Comparison of ENCODE assay signal across 1 cellular context in genomic region chr1:62386351-62387121, GRCh38.
A peak's percentile ranks its signal among the peaks of the same experiment; 100 is the strongest.
TF ChIP-seq lines count a peak whose summit lies in the region.

No MANE protein-coding gene starts in this region.

TF ChIP-seq in HepG2, 621 proteins besides CTCF, POLR2A, EP300 and RAD21 (continued from another document and continues in another):
- TF ChIP-seq ZNF577 (CRISPR knock-in tag; IDR thresholded peaks at IDR 0.05; ENCODE audit: borderline replicate concordance, low read depth) (no peak), ZFP91 (CRISPR knock-in tag; IDR thresholded peaks at IDR 0.05; ENCODE audit: borderline replicate concordance) (peak; percentile 62; the same call in 1 of the 2 replicates), TCF7 (IDR thresholded peaks at IDR 0.05; ENCODE audit: low read depth) (peak; percentile 84), FOSL1 (CRISPR knock-in tag; IDR thresholded peaks at IDR 0.05; ENCODE audit: borderline replicate concordance) (no peak), ZNF891 (CRISPR knock-in tag; IDR thresholded peaks at IDR 0.05) (no peak), SNAPC4 (CRISPR knock-in tag; IDR thresholded peaks at IDR 0.05) (no peak), CREB3 (CRISPR knock-in tag; IDR thresholded peaks at IDR 0.05) (no peak), ZNF768 (CRISPR knock-in tag; IDR thresholded peaks at IDR 0.05) (no peak), ZNF335 (CRISPR knock-in tag; IDR thresholded peaks at IDR 0.05) (no peak), FOXJ3 (CRISPR knock-in tag; IDR thresholded peaks at IDR 0.05; ENCODE audit: borderline replicate concordance) (peak; percentile 39; the same call in 1 of the 2 replicates), ZSCAN20 (CRISPR knock-in tag; IDR thresholded peaks at IDR 0.05; ENCODE audit: borderline replicate concordance) (no peak), GFI1 (CRISPR knock-in tag; IDR thresholded peaks at IDR 0.05; ENCODE audit: borderline replicate concordance) (peak; percentile 71; the same call in 1 of the 2 replicates), FOXO1 (CRISPR knock-in tag; IDR thresholded peaks at IDR 0.05) (0 out of 2 replicates have a peak, but pooled peaks have one; percentile 17), FOXA3 (CRISPR knock-in tag; IDR thresholded peaks at IDR 0.05) (peak; percentile 31; the same call in 1 of the 2 replicates), TCF7L2 (IDR thresholded peaks at IDR 0.05; ENCODE audit: low read depth, low read length) (peak; percentile 80), MED13 (CRISPR knock-in tag; IDR thresholded peaks at IDR 0.05) (no peak), NCOA5 (CRISPR knock-in tag; IDR thresholded peaks at IDR 0.05) (no peak), ZNF431 (CRISPR knock-in tag; IDR thresholded peaks at IDR 0.05; ENCODE audit: borderline replicate concordance, low read depth) (no peak), ZNF513 (CRISPR knock-in tag; conservative IDR thresholded peaks at IDR 0.05) (no peak), ZFAT (CRISPR knock-in tag; conservative IDR thresholded peaks at IDR 0.05) (no peak), NR2F6 (IDR thresholded peaks at IDR 0.05) (no peak), NR2F6 (CRISPR knock-in tag; IDR thresholded peaks at IDR 0.05) (no peak), ZNF652 (CRISPR knock-in tag; IDR thresholded peaks at IDR 0.05; ENCODE audit: borderline replicate concordance, low read depth) (0 out of 2 replicates have a peak, but pooled peaks have one; percentile 24), ATF4 (CRISPR knock-in tag; IDR thresholded peaks at IDR 0.05) (peak in 1 of 2 experiments; percentile 41; a peak in 1 of 4 replicates), CREB1 (IDR thresholded peaks at IDR 0.05) (no peak), CREB1 (CRISPR knock-in tag; IDR thresholded peaks at IDR 0.05) (peak; percentile 59), MBD4 (IDR thresholded peaks at IDR 0.05; ENCODE audit: borderline replicate concordance, low read length) (0 out of 2 replicates have a peak, but pooled peaks have one; percentile 44), GATAD2A (CRISPR knock-in tag; IDR thresholded peaks at IDR 0.05) (peak; percentile 69), ZNF619 (CRISPR knock-in tag; IDR thresholded peaks at IDR 0.05) (no peak), MED1 (CRISPR knock-in tag; IDR thresholded peaks at IDR 0.05) (no peak), ATF7-NPFF (CRISPR knock-in tag; IDR thresholded peaks at IDR 0.05; ENCODE audit: low read depth) (no peak), BCL6 (CRISPR knock-in tag; IDR thresholded peaks at IDR 0.05) (peak; percentile 90), FOXP1 (IDR thresholded peaks at IDR 0.05) (no peak), FOXP1 (CRISPR knock-in tag; IDR thresholded peaks at IDR 0.05) (peak; percentile 68; the same call in 1 of the 2 replicates), ZKSCAN5 (CRISPR knock-in tag; IDR thresholded peaks at IDR 0.05) (no peak), ZNF614 (CRISPR knock-in tag; IDR thresholded peaks at IDR 0.05; ENCODE audit: borderline replicate concordance) (peak; percentile 50; the same call in 1 of the 2 replicates), FOXP4 (CRISPR knock-in tag; IDR thresholded peaks at IDR 0.05) (peak; percentile 53; the same call in 1 of the 2 replicates), ELF1 (CRISPR knock-in tag; IDR thresholded peaks at IDR 0.05) (no peak), ZNF790 (CRISPR knock-in tag; IDR thresholded peaks at IDR 0.05; ENCODE audit: borderline replicate concordance) (no peak), XBP1 (CRISPR knock-in tag; IDR thresholded peaks at IDR 0.05) (no peak), HNF1A (IDR thresholded peaks at IDR 0.05; ENCODE audit: low read depth) (peak; percentile 26; the same call in 1 of the 2 replicates), HNF1A (CRISPR knock-in tag; IDR thresholded peaks at IDR 0.05; ENCODE audit: borderline replicate concordance) (no peak; the same call in 1 of the 2 replicates), FOXK1 (CRISPR knock-in tag; IDR thresholded peaks at IDR 0.05; ENCODE audit: borderline replicate concordance, low read depth) (no peak), ZNF549 (CRISPR knock-in tag; IDR thresholded peaks at IDR 0.05) (no peak), HNF4G (IDR thresholded peaks at IDR 0.05; ENCODE audit: borderline replicate concordance, low read depth, low read length) (peak; percentile 75), HNF4G (CRISPR knock-in tag; IDR thresholded peaks at IDR 0.05; ENCODE audit: borderline replicate concordance, low read depth) (no peak), ZNF781 (CRISPR knock-in tag; IDR thresholded peaks at IDR 0.05; ENCODE audit: borderline replicate concordance, not compliant biosample characterization) (no peak), KDM4B (CRISPR knock-in tag; IDR thresholded peaks at IDR 0.05) (no peak), ZNF766 (CRISPR knock-in tag; IDR thresholded peaks at IDR 0.05; ENCODE audit: borderline replicate concordance) (no peak)
- TF ChIP-seq, protein P1, sequence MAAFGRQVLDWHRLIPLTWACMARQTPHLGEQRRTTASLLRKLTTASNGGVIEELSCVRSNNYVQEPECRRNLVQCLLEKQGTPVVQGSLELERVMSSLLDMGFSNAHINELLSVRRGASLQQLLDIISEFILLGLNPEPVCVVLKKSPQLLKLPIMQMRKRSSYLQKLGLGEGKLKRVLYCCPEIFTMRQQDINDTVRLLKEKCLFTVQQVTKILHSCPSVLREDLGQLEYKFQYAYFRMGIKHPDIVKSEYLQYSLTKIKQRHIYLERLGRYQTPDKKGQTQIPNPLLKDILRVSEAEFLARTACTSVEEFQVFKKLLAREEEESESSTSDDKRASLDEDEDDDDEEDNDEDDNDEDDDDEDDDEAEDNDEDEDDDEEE (CRISPR knock-in tag; IDR thresholded peaks at IDR 0.05) = no peak
- TF ChIP-seq, protein P2, sequence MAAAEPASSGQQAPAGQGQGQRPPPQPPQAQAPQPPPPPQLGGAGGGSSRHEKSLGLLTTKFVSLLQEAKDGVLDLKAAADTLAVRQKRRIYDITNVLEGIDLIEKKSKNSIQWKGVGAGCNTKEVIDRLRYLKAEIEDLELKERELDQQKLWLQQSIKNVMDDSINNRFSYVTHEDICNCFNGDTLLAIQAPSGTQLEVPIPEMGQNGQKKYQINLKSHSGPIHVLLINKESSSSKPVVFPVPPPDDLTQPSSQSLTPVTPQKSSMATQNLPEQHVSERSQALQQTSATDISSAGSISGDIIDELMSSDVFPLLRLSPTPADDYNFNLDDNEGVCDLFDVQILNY (CRISPR knock-in tag; conservative IDR thresholded peaks at IDR 0.05) = no peak
